1 cellular context compared by ENCODE assay signal in the genomic region with DNA sequence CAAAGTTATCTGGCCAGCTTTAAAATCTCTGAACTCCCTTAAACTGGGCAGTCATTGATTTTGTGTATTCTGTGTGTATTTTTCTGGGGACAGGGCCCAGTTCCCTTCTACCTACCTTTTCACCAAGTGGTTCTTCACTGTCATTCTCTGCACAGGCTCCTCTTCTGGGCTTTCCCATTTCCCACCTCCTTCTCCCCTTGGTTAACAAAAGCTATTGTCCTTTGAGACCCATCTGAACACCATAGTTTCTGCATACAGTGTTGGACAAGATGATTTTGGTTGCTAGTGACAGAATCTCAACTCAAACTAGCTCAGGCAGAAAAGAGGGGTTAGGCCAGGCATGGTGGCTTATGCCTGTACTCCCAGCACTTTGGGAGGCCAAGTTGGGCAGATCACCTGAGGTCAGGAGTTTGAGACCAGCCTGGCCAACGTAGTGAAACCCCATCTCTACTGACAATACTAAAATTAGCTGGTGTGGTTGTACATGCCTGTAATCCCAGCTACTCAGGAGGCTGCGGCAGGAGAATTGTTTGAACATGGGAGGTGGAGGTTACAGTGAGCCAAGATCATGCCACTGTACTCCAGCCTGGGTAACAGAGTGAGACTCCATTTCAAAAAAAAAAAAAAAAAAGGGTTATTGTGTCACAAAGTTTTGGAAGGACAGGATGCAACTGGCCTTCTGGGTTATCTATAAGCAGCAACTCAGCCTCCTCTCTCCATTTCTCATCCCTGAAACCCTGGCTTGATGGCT.
TF ChIP-seq lines count a peak whose summit lies in the region.

No MANE protein-coding gene starts in this region.

TF ChIP-seq in K562, 482 proteins besides CTCF, POLR2A, EP300 and RAD21:
- TF ChIP-seq, protein P1, sequence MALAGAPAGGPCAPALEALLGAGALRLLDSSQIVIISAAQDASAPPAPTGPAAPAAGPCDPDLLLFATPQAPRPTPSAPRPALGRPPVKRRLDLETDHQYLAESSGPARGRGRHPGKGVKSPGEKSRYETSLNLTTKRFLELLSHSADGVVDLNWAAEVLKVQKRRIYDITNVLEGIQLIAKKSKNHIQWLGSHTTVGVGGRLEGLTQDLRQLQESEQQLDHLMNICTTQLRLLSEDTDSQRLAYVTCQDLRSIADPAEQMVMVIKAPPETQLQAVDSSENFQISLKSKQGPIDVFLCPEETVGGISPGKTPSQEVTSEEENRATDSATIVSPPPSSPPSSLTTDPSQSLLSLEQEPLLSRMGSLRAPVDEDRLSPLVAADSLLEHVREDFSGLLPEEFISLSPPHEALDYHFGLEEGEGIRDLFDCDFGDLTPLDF (CRISPR knock-in tag; IDR thresholded peaks at IDR 0.05): no peak
- TF ChIP-seq NUFIP1 (IDR thresholded peaks at IDR 0.05; ENCODE audit: partially characterized antibody) (no peak), ATF1 (CRISPR knock-in tag; IDR thresholded peaks at IDR 0.05) (no peak), ATF1 (tag; IDR thresholded peaks at IDR 0.05) (no peak), ZBTB1 (CRISPR knock-in tag; IDR thresholded peaks at IDR 0.05; ENCODE audit: borderline replicate concordance, low read depth) (no peak), GTF2E2 (tag; IDR thresholded peaks at IDR 0.05) (no peak), MXI1 (IDR thresholded peaks at IDR 0.05; ENCODE audit: low read depth, low read length) (no peak), ESRRB (CRISPR knock-in tag; IDR thresholded peaks at IDR 0.05; ENCODE audit: borderline replicate concordance) (no peak), CREBBP (IDR thresholded peaks at IDR 0.05; ENCODE audit: low read depth, low read length) (no peak)
- TF ChIP-seq, protein P2, sequence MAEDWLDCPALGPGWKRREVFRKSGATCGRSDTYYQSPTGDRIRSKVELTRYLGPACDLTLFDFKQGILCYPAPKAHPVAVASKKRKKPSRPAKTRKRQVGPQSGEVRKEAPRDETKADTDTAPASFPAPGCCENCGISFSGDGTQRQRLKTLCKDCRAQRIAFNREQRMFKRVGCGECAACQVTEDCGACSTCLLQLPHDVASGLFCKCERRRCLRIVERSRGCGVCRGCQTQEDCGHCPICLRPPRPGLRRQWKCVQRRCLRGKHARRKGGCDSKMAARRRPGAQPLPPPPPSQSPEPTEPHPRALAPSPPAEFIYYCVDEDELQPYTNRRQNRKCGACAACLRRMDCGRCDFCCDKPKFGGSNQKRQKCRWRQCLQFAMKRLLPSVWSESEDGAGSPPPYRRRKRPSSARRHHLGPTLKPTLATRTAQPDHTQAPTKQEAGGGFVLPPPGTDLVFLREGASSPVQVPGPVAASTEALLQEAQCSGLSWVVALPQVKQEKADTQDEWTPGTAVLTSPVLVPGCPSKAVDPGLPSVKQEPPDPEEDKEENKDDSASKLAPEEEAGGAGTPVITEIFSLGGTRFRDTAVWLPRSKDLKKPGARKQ (CRISPR knock-in tag; IDR thresholded peaks at IDR 0.05): no peak
